In the genomic region with DNA sequence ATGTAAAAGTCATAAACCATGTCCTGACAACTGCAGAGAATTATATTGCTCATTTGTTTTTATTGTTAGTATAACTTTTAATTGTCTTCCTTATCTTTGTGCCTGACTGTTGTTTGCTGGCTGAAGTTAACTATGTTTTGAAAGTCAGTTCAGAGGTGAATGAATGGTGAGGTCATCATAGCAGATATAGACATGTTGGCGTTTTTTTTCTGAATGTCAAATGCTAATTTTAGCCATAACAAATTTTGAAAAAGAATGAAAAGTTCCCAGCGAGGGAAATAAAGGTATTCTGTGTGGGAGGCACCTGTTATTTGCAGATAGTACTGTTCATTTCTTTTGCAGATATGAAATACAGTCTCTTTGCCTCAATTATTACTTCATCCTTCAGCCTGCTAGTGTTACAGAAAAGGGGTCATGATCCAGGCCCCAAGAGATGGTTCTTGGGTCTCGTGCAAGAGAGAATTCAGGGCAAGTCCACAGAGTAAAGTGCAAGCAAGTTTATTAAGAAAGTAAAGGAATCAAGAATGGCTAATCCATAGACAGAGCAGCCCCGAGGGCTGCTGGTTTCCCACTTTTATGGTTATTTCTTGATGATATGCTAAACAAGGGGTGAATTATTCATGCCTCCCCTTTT, we compare ENCODE assay signal across 1 cellular context.
TF ChIP-seq lines count a peak whose summit lies in the region.

No MANE protein-coding gene starts in this region.

TF ChIP-seq in HEK293, 187 proteins besides CTCF, POLR2A, EP300 and RAD21 (continued from another document and continues in another):
- TF ChIP-seq, protein P1, sequence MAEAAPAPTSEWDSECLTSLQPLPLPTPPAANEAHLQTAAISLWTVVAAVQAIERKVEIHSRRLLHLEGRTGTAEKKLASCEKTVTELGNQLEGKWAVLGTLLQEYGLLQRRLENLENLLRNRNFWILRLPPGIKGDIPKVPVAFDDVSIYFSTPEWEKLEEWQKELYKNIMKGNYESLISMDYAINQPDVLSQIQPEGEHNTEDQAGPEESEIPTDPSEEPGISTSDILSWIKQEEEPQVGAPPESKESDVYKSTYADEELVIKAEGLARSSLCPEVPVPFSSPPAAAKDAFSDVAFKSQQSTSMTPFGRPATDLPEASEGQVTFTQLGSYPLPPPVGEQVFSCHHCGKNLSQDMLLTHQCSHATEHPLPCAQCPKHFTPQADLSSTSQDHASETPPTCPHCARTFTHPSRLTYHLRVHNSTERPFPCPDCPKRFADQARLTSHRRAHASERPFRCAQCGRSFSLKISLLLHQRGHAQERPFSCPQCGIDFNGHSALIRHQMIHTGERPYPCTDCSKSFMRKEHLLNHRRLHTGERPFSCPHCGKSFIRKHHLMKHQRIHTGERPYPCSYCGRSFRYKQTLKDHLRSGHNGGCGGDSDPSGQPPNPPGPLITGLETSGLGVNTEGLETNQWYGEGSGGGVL (tag by site-specific recombination; IDR thresholded peaks at IDR 0.05) = 0 out of 2 replicates have a peak, but pooled peaks have one; percentile 28
- TF ChIP-seq ZNF571 (tag by site-specific recombination; IDR thresholded peaks at IDR 0.05) (no peak), ZNF624 (tag by site-specific recombination; IDR thresholded peaks at IDR 0.05) (no peak), SP2 (tag by site-specific recombination; IDR thresholded peaks at IDR 0.05) (0 out of 2 replicates have a peak, but pooled peaks have one; percentile 4), ZNF221 (tag by site-specific recombination; IDR thresholded peaks at IDR 0.05; ENCODE audit: borderline replicate concordance) (no peak), ZNF707 (tag by site-specific recombination; IDR thresholded peaks at IDR 0.05) (no peak), ZBTB48 (tag by site-specific recombination; IDR thresholded peaks at IDR 0.05) (no peak), REPIN1 (tag by site-specific recombination; IDR thresholded peaks at IDR 0.05; ENCODE audit: low read depth) (no peak), KLF10 (tag by site-specific recombination; IDR thresholded peaks at IDR 0.05) (peak; percentile 85), ZNF843 (tag by site-specific recombination; IDR thresholded peaks at IDR 0.05) (peak; percentile 96), ZNF433 (tag by site-specific recombination; IDR thresholded peaks at IDR 0.05; ENCODE audit: low read depth) (no peak), GLIS2 (tag by site-specific recombination; IDR thresholded peaks at IDR 0.05) (no peak), ZNF670 (tag by site-specific recombination; IDR thresholded peaks at IDR 0.05; ENCODE audit: low read depth) (no peak), ZFHX2 (tag by site-specific recombination; conservative IDR thresholded peaks at IDR 0.05) (no peak), PRDM1 (tag by site-specific recombination; IDR thresholded peaks at IDR 0.05) (no peak), KLF8 (tag by site-specific recombination; IDR thresholded peaks at IDR 0.05) (peak; percentile 79), ZNF426 (tag by site-specific recombination; IDR thresholded peaks at IDR 0.05) (0 out of 2 replicates have a peak, but pooled peaks have one; percentile 9), ZNF37A (tag by site-specific recombination; IDR thresholded peaks at IDR 0.05) (no peak), MEIS1 (CRISPR knock-in tag; IDR thresholded peaks at IDR 0.05; ENCODE audit: borderline replicate concordance) (no peak; the same call in 1 of the 2 replicates), ZBTB1 (tag by site-specific recombination; IDR thresholded peaks at IDR 0.05) (peak; percentile 63; the same call in 1 of the 2 replicates), IKZF3 (tag by site-specific recombination; IDR thresholded peaks at IDR 0.05) (peak; percentile 76; the same call in 1 of the 2 replicates), ZNF501 (tag by site-specific recombination; IDR thresholded peaks at IDR 0.05) (no peak), GLIS1 (tag by site-specific recombination; IDR thresholded peaks at IDR 0.05) (no peak), KLF7 (tag by site-specific recombination; IDR thresholded peaks at IDR 0.05; ENCODE audit: borderline replicate concordance) (no peak; the same call in 1 of the 2 replicates), ZNF394 (tag by site-specific recombination; IDR thresholded peaks at IDR 0.05; ENCODE audit: borderline replicate concordance) (no peak), ZNF138 (tag by site-specific recombination; IDR thresholded peaks at IDR 0.05; ENCODE audit: borderline replicate concordance) (no peak), YY2 (tag by site-specific recombination; IDR thresholded peaks at IDR 0.05) (no peak), ZNF629 (tag by site-specific recombination; IDR thresholded peaks at IDR 0.05) (peak; percentile 92), ZNF701 (tag by site-specific recombination; IDR thresholded peaks at IDR 0.05) (no peak), ZFP37 (tag by site-specific recombination; IDR thresholded peaks at IDR 0.05) (no peak), ZNF214 (tag by site-specific recombination; IDR thresholded peaks at IDR 0.05; ENCODE audit: borderline replicate concordance) (no peak), GLI4 (tag by site-specific recombination; IDR thresholded peaks at IDR 0.05) (no peak), ZBTB20 (tag by site-specific recombination; IDR thresholded peaks at IDR 0.05) (no peak), ZNF610 (tag by site-specific recombination; IDR thresholded peaks at IDR 0.05; ENCODE audit: borderline replicate concordance) (no peak), ZNF596 (tag by site-specific recombination; IDR thresholded peaks at IDR 0.05) (0 out of 2 replicates have a peak, but pooled peaks have one; percentile 50), ZNF341 (tag by site-specific recombination; IDR thresholded peaks at IDR 0.05; ENCODE audit: low read depth) (no peak), BCL11B (tag by site-specific recombination; IDR thresholded peaks at IDR 0.05; ENCODE audit: low read depth) (no peak), ZNF558 (tag by site-specific recombination; IDR thresholded peaks at IDR 0.05) (peak; percentile 30; the same call in 1 of the 2 replicates), ZNF544 (tag by site-specific recombination; IDR thresholded peaks at IDR 0.05) (no peak), SP7 (tag by site-specific recombination; IDR thresholded peaks at IDR 0.05) (peak; percentile 45)
- TF ChIP-seq, protein P2, sequence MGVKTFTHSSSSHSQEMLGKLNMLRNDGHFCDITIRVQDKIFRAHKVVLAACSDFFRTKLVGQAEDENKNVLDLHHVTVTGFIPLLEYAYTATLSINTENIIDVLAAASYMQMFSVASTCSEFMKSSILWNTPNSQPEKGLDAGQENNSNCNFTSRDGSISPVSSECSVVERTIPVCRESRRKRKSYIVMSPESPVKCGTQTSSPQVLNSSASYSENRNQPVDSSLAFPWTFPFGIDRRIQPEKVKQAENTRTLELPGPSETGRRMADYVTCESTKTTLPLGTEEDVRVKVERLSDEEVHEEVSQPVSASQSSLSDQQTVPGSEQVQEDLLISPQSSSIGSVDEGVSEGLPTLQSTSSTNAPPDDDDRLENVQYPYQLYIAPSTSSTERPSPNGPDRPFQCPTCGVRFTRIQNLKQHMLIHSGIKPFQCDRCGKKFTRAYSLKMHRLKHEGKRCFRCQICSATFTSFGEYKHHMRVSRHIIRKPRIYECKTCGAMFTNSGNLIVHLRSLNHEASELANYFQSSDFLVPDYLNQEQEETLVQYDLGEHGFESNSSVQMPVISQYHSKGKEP (tag by site-specific recombination; IDR thresholded peaks at IDR 0.05) = peak; percentile 38; the same call in 1 of the 2 replicates
- TF ChIP-seq, protein P3, sequence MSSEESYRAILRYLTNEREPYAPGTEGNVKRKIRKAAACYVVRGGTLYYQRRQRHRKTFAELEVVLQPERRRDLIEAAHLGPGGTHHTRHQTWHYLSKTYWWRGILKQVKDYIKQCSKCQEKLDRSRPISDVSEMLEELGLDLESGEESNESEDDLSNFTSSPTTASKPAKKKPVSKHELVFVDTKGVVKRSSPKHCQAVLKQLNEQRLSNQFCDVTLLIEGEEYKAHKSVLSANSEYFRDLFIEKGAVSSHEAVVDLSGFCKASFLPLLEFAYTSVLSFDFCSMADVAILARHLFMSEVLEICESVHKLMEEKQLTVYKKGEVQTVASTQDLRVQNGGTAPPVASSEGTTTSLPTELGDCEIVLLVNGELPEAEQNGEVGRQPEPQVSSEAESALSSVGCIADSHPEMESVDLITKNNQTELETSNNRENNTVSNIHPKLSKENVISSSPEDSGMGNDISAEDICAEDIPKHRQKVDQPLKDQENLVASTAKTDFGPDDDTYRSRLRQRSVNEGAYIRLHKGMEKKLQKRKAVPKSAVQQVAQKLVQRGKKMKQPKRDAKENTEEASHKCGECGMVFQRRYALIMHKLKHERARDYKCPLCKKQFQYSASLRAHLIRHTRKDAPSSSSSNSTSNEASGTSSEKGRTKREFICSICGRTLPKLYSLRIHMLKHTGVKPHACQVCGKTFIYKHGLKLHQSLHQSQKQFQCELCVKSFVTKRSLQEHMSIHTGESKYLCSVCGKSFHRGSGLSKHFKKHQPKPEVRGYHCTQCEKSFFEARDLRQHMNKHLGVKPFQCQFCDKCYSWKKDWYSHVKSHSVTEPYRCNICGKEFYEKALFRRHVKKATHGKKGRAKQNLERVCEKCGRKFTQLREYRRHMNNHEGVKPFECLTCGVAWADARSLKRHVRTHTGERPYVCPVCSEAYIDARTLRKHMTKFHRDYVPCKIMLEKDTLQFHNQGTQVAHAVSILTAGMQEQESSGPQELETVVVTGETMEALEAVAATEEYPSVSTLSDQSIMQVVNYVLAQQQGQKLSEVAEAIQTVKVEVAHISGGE (tag by site-specific recombination; conservative IDR thresholded peaks at IDR 0.05; ENCODE audit: low read depth) = 0 out of 2 replicates have a peak, but pooled peaks have one; percentile 15
- TF ChIP-seq, protein P4, sequence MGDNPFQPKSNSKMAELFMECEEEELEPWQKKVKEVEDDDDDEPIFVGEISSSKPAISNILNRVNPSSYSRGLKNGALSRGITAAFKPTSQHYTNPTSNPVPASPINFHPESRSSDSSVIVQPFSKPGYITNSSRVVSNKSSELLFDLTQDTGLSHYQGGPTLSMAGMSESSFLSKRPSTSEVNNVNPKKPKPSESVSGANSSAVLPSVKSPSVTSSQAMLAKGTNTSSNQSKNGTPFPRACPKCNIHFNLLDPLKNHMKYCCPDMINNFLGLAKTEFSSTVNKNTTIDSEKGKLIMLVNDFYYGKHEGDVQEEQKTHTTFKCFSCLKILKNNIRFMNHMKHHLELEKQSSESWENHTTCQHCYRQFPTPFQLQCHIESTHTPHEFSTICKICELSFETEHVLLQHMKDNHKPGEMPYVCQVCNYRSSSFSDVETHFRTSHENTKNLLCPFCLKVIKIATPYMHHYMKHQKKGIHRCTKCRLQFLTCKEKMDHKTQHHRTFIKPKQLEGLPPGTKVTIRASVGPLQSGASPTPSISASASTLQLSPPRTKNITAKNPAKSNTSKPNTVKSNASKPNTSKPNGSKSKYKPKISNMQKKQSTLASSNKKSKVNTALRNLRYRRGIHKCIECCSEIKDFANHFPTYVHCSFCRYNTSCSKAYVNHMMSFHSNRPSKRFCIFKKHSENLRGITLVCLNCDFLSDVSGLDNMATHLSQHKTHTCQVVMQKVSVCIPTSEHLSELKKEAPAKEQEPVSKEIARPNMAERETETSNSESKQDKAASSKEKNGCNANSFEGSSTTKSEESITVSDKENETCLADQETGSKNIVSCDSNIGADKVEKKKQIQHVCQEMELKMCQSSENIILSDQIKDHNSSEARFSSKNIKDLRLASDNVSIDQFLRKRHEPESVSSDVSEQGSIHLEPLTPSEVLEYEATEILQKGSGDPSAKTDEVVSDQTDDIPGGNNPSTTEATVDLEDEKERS (tag by site-specific recombination; IDR thresholded peaks at IDR 0.05) = no peak
- TF ChIP-seq, protein P5, sequence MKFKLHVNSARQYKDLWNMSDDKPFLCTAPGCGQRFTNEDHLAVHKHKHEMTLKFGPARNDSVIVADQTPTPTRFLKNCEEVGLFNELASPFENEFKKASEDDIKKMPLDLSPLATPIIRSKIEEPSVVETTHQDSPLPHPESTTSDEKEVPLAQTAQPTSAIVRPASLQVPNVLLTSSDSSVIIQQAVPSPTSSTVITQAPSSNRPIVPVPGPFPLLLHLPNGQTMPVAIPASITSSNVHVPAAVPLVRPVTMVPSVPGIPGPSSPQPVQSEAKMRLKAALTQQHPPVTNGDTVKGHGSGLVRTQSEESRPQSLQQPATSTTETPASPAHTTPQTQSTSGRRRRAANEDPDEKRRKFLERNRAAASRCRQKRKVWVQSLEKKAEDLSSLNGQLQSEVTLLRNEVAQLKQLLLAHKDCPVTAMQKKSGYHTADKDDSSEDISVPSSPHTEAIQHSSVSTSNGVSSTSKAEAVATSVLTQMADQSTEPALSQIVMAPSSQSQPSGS (tag by site-specific recombination; IDR thresholded peaks at IDR 0.05; ENCODE audit: low read depth) = peak; percentile 94
- TF ChIP-seq, protein P6, sequence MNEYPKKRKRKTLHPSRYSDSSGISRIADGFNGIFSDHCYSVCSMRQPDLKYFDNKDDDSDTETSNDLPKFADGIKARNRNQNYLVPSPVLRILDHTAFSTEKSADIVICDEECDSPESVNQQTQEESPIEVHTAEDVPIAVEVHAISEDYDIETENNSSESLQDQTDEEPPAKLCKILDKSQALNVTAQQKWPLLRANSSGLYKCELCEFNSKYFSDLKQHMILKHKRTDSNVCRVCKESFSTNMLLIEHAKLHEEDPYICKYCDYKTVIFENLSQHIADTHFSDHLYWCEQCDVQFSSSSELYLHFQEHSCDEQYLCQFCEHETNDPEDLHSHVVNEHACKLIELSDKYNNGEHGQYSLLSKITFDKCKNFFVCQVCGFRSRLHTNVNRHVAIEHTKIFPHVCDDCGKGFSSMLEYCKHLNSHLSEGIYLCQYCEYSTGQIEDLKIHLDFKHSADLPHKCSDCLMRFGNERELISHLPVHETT (tag by site-specific recombination; IDR thresholded peaks at IDR 0.05) = peak; percentile 83
- TF ChIP-seq, protein P7, sequence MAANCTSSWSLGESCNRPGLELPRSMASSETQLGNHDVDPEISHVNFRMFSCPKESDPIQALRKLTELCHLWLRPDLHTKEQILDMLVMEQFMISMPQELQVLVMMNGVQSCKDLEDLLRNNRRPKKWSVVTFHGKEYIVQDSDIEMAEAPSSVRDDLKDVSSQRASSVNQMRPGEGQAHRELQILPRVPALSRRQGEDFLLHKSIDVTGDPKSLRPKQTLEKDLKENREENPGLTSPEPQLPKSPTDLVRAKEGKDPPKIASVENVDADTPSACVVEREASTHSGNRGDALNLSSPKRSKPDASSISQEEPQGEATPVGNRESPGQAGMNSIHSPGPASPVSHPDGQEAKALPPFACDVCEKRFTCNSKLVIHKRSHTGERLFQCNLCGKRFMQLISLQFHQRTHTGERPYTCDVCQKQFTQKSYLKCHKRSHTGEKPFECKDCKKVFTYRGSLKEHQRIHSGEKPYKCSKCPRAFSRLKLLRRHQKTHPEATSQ (tag by site-specific recombination; IDR thresholded peaks at IDR 0.05) = no peak
- TF ChIP-seq, protein P8, sequence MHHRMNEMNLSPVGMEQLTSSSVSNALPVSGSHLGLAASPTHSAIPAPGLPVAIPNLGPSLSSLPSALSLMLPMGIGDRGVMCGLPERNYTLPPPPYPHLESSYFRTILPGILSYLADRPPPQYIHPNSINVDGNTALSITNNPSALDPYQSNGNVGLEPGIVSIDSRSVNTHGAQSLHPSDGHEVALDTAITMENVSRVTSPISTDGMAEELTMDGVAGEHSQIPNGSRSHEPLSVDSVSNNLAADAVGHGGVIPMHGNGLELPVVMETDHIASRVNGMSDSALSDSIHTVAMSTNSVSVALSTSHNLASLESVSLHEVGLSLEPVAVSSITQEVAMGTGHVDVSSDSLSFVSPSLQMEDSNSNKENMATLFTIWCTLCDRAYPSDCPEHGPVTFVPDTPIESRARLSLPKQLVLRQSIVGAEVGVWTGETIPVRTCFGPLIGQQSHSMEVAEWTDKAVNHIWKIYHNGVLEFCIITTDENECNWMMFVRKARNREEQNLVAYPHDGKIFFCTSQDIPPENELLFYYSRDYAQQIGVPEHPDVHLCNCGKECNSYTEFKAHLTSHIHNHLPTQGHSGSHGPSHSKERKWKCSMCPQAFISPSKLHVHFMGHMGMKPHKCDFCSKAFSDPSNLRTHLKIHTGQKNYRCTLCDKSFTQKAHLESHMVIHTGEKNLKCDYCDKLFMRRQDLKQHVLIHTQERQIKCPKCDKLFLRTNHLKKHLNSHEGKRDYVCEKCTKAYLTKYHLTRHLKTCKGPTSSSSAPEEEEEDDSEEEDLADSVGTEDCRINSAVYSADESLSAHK (tag by site-specific recombination; IDR thresholded peaks at IDR 0.05) = peak; percentile 76
